Comparison of ENCODE assay signal across 24 cellular contexts in the genomic region with DNA sequence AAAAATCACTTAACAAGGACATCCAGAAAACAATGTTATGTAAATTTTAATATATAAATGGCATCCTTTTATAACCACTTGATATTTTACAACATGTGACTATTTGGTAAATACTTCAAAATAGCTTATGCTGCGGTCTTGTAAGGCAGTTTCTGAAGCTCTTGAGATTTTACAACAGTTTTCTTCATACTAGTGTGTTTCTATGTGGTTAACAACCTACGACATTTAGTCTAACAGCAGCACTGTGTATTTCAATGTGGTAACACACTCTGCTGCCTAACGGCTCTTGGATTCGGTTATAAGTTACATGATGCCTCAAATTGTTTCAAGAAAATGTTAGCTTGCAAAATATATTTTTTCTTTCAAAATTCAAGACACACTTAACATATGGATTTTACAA.
"Had no signal": no experiment of that assay in that cellular context is flagged by ENCODE, and none has a peak within 500 bp of the region (broad histone marks: within the 10 kb centered on the region; RNA-seq: fewer than 3 reads in every experiment).

No MANE protein-coding gene starts in this region.

- H3K27me3 ChIP-seq: ovary, right atrium auricular region, right lobe of liver, stomach, suprapubic skin, tibial artery, uterus had no signal

- H3K9me3 ChIP-seq: left ventricle myocardium inferior, mucosa of descending colon, ovary, right atrium auricular region, right lobe of liver, stomach, suprapubic skin, thoracic aorta, tibial artery, uterus had no signal

- H3K36me3 ChIP-seq: ovary, uterus had no signal

- H3K27ac ChIP-seq: left ventricle myocardium inferior, ovary, right atrium auricular region, right lobe of liver, stomach, suprapubic skin, thoracic aorta, tibial artery, uterus had no signal

- ATAC-seq: left colon; mucosa of descending colon; naive thymus-derived CD4-positive, alpha-beta T cell; natural killer cell treated with Interleukin-12 subunit alpha and Interleukin-12 subunit beta and Interleukin-15 and Interleukin-18, amount 100 ng/mL, for 72 hours; right lobe of liver; stimulated activated naive B cell treated with anti-CD40 and anti-IgM and Interleukin-4, amounts not matched to agents 10 μg/mL and 1 μg/mL and 100 μg/mL, for 72 hours; stimulated activated naive CD8-positive, alpha-beta T cell treated with anti-CD3 and anti-CD28 coated beads, Interleukin-15, Interleukin-2, amounts not matched to agents 100 U/mL and 50 U/mL, for 24 hours had no signal

- H3K4me3 ChIP-seq: left ventricle myocardium inferior, mucosa of descending colon, ovary, right atrium auricular region, right lobe of liver, smooth muscle cell, stomach, suprapubic skin, thoracic aorta, tibial artery, uterus had no signal

- DNase-seq: hippocampal formation; immature natural killer cell; kidney; left colon; left ventricle myocardium inferior; mucosa of descending colon; naive thymus-derived CD4-positive, alpha-beta T cell; ovary; right lobe of liver; stimulated activated CD4-positive, alpha-beta T cell treated with anti-CD3 and anti-CD28 coated beads, Interleukin-1b, Interleukin-23, amount 100 ng/mL, for 48 hours; stimulated activated CD4-positive, alpha-beta T cell treated with anti-CD3 and anti-CD28 coated beads, Interleukin-2, amount 100 ng/mL, for 48 hours; stimulated activated CD4-positive, alpha-beta T cell treated with anti-CD3 and anti-CD28 coated beads, Interleukin-4, amount 100 ng/mL, for 4 hours; stimulated activated CD8-positive, alpha-beta memory T cell treated with anti-CD3 and anti-CD28 coated beads, Interleukin-4, amount 100 ng/mL, for 48 hours; stimulated activated naive B cell treated with anti-CD40 and anti-IgM and Interleukin-4, amounts not matched to agents 10 μg/mL and 1 μg/mL and 100 μg/mL, for 72 hours; stimulated activated naive CD8-positive, alpha-beta T cell treated with anti-CD3 and anti-CD28 coated beads, Interleukin-15, Interleukin-2, amounts not matched to agents 100 U/mL and 50 U/mL, for 24 hours; stomach; tibial artery; trophoblast cell; uterus had no signal

- H3K4me1 ChIP-seq: left ventricle myocardium inferior, right atrium auricular region, right lobe of liver, stomach, suprapubic skin, tibial artery, uterus had no signal
